ENCODE assay signal across 31 cellular contexts in the genomic region with DNA sequence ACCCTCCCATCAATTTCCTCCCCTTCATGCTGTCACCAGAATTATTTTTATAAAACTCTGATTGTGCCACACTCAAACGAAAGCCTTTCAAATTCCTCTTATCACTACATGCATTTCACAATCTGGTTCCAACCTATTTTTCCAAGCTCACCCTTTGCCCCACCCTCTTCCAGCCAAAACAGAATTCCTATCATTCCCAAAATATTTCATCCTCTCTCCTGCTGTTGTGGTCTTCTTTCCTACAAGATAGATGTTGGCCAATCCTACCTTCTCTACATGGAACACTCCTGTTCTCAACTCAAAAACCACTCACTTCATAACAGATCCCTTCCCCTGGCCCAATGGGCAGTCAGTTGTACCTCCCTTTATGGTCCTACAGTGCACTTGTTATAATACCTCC.
A peak's percentile ranks its signal among the peaks of the same experiment; 100 is the strongest.
DNase-seq lines count a peak whose midpoint lies in the region; ATAC-seq and TF ChIP-seq lines count a peak whose summit lies in the region.
"Had no signal": no experiment of that assay in that cellular context is flagged by ENCODE, and none has a peak within 500 bp of the region (broad histone marks: within the 10 kb centered on the region; RNA-seq: fewer than 3 reads in every experiment).

No MANE protein-coding gene starts in this region.

- no peaks in the 10 kb centered on the region for H3K27me3 Mint-ChIP-seq in WTC11 (ENCODE audit: low read depth)
- H3K27me3 Mint-ChIP-seq: activated CD8-positive, alpha-beta memory T cell treated with anti-CD3 and anti-CD28 coated beads, Interleukin-2, amount 10 ng/mL, durations not matched to agents 7 days and 5 days had no signal

- peaks cover 10% of the 10 kb centered on the region for H3K79me2 ChIP-seq in DOHH2 (ENCODE audit: control insufficient read depth, low read length)

- H3K36me3 ChIP-seq in DOHH2 (ENCODE audit: control insufficient read depth, low read length) (peaks cover 13% of the 10 kb centered on the region), HUES48 (ENCODE audit: control insufficient read depth, insufficient read depth, low read length) (peaks cover 4% of the 10 kb centered on the region; the same call in 1 of the 2 replicates), mesodermal cell (ENCODE audit: control insufficient read depth, insufficient read depth, low read length) (no peaks in the 10 kb centered on the region), A673 (ENCODE audit: insufficient read depth, low read length, poor library complexity, severe bottlenecking) (no peaks in the 10 kb centered on the region)
- H3K36me3 ChIP-seq: BLaER1, cardiac muscle cell, left ventricle myocardium inferior, Peyer's patch, prostate gland, SJSA1, thyroid gland had no signal

- no peaks in the 10 kb centered on the region for H4K20me1 ChIP-seq in DOHH2 (ENCODE audit: control insufficient read depth, insufficient read depth, low read depth, low read length)
- H4K20me1 ChIP-seq: BLaER1 had no signal

- H3K4me3 ChIP-seq in DOHH2 (ENCODE audit: low read length) (peak overlapping the region; percentile 62), HUES48 (ENCODE audit: low read depth, low read length) (no peak overlapping the region), mesodermal cell (ENCODE audit: extremely low read depth, insufficient read depth, low read length, poor library complexity, severe bottlenecking) (no peak overlapping the region), A673 (ENCODE audit: low read depth, low read length, poor library complexity, severe bottlenecking) (no peak overlapping the region)
- H3K4me3 ChIP-seq: BLaER1, cardiac muscle cell, left ventricle myocardium inferior, Peyer's patch, prostate gland, SJSA1, thyroid gland had no signal

- H3K27me3 ChIP-seq in DOHH2 (ENCODE audit: control insufficient read depth, low read length) (no peaks in the 10 kb centered on the region), HUES48 (ENCODE audit: control insufficient read depth, insufficient read depth, low read length) (no peaks in the 10 kb centered on the region), A673 (replicated peaks; ENCODE audit: insufficient read depth, low read depth, low read length, poor library complexity) (peaks cover 11% of the 10 kb centered on the region)
- H3K27me3 ChIP-seq: BLaER1, cardiac muscle cell, Peyer's patch, SJSA1, thyroid gland had no signal

- no peaks in the 10 kb centered on the region for H3K36me3 Mint-ChIP-seq in WTC11
- H3K36me3 Mint-ChIP-seq: activated CD8-positive, alpha-beta memory T cell treated with anti-CD3 and anti-CD28 coated beads, Interleukin-2, amount 10 ng/mL, durations not matched to agents 7 days and 5 days; mesothelial cell of epicardium had no signal

- TF ChIP-seq CTCF in DOHH2 (IDR thresholded peaks at IDR 0.05; ENCODE audit: low read depth, low read length, poor library complexity, severe bottlenecking) (no peak), WTC11 (IDR thresholded peaks at IDR 0.05) (no peak), A673 (conservative IDR thresholded peaks at IDR 0.05; ENCODE audit: low read depth, low read length) (no peak)

- H3K4me1 ChIP-seq in DOHH2 (ENCODE audit: control insufficient read depth, low read length) (peaks cover 44% of the 10 kb centered on the region), HUES48 (ENCODE audit: control insufficient read depth, insufficient read depth, low read length) (peaks cover 26% of the 10 kb centered on the region), mesodermal cell (ENCODE audit: control insufficient read depth, insufficient read depth, low read length, poor library complexity, severe bottlenecking) (peaks cover 22% of the 10 kb centered on the region), A673 (ENCODE audit: insufficient read depth, low read length, poor library complexity, severe bottlenecking) (no peaks in the 10 kb centered on the region)
- H3K4me1 ChIP-seq: BLaER1, left ventricle myocardium inferior, Peyer's patch, prostate gland, thyroid gland had no signal

- no peak overlapping the region for H3K9ac ChIP-seq in HUES48 (ENCODE audit: low read depth, low read length)
- H3K9ac ChIP-seq: BLaER1 had no signal

- no peaks in the 10 kb centered on the region for H3K9me3 Mint-ChIP-seq in WTC11
- H3K9me3 Mint-ChIP-seq: activated naive CD8-positive, alpha-beta T cell treated with anti-CD3 and anti-CD28 coated beads, Interleukin-2, amount 50 U/mL, for 24 hours; mesothelial cell of epicardium had no signal

- POLR2A ChIA-PET in WTC11 (lab: Charles Lee) (no interaction called here), A673 (lab: Charles Lee; ENCODE audit: low non-redundant PET) (no interaction called here)

- CTCF ChIA-PET in WTC11 (lab: Charles Lee) (no interaction called here), A673 (lab: Charles Lee) (no interaction called here)

- ATAC-seq in WTC11 (peak; percentile 63), HG02642 (IDR thresholded peaks at IDR 0.05; ENCODE audit: poor library complexity, unreplicated experiment) (no peak), GM18511 (IDR thresholded peaks at IDR 0.05; ENCODE audit: unreplicated experiment) (no peak)
- ATAC-seq: activated CD8-positive, alpha-beta memory T cell treated with anti-CD3 and anti-CD28 coated beads, Interleukin-2, amount 10 ng/mL, durations not matched to agents 7 days and 5 days; activated naive CD8-positive, alpha-beta T cell treated with anti-CD3 and anti-CD28 coated beads, Interleukin-2, amount 50 U/mL, for 24 hours; sciatic nerve had no signal

- H3K4me3 Mint-ChIP-seq in WTC11, result no peak overlapping the region
- H3K4me3 Mint-ChIP-seq: activated CD8-positive, alpha-beta memory T cell treated with anti-CD3 and anti-CD28 coated beads, Interleukin-2, amount 10 ng/mL, durations not matched to agents 7 days and 5 days; activated naive CD8-positive, alpha-beta T cell treated with anti-CD3 and anti-CD28 coated beads, Interleukin-2, amount 50 U/mL, for 24 hours; mesothelial cell of epicardium had no signal

- DNase-seq in WTC11 (ENCODE audit: low spot score) (no peak), NCI-H2196 treated with DMSO at 0.1 percent for 48 hours (lab: John Stamatoyannopoulos, UW; ENCODE audit: unreplicated experiment) (no peak), A673 (ENCODE audit: low spot score) (no peak)
- DNase-seq: activated CD4-positive, alpha-beta T cell treated with anti-CD3 and anti-CD28 coated beads, Interleukin-2, amount 50 U/mL, for 4 hours; activated CD8-positive, alpha-beta memory T cell treated with anti-CD3 and anti-CD28 coated beads, Interleukin-2, amount 10 ng/mL, durations not matched to agents 7 days and 5 days; activated naive CD8-positive, alpha-beta T cell treated with anti-CD3 and anti-CD28 coated beads, Interleukin-2, amount 50 U/mL, for 24 hours; activated T-cell treated with anti-CD3 and anti-CD28 coated beads, Interleukin-2, amount 50 U/mL, for 48 hours; DMS153; effector CD4-positive, alpha-beta T cell; KBM-7; left ventricle myocardium inferior; MM.1S; NCI-H1105 treated with DMSO at 0.1 percent for 48 hours; NCI-H187 treated with DMSO at 0.1 percent for 48 hours; NCI-H2171; NCI-H69; Peyer's patch; stimulated activated CD4-positive, alpha-beta T cell treated with anti-CD3 and anti-CD28 coated beads, Interleukin-12 subunit alpha, Interleukin-12 subunit beta, amount 100 ng/mL, for 4 hours; stimulated activated CD4-positive, alpha-beta T cell treated with anti-CD3 and anti-CD28 coated beads, Interleukin-4, amount 100 ng/mL, for 1 hour; thyroid gland had no signal

- BruUV-seq in A673 (replicated peaks; lab: Mats Ljungman, UMichigan), result no TSS peak

- H3F3A ChIP-seq in DOHH2 (ENCODE audit: control insufficient read depth, insufficient read depth), result no peaks in the 10 kb centered on the region

- 64 to 87% methylated on average over 1 of the region's 1 CpG for WGBS in mesodermal cell (ENCODE audit: insufficient coverage in 2 of 2), 2 experiments

- H3K9me2 ChIP-seq in DOHH2 (replicated peaks; ENCODE audit: control insufficient read depth, low read length), result no peaks in the 10 kb centered on the region

- peak overlapping the region; percentile 70 for H3K4me2 ChIP-seq in DOHH2 (ENCODE audit: low read length)
- H3K4me2 ChIP-seq: BLaER1 had no signal

- H3K4me1 Mint-ChIP-seq in WTC11, result peaks cover 31% of the 10 kb centered on the region
- H3K4me1 Mint-ChIP-seq: activated naive CD8-positive, alpha-beta T cell treated with anti-CD3 and anti-CD28 coated beads, Interleukin-2, amount 50 U/mL, for 24 hours had no signal

- H3K27ac Mint-ChIP-seq in WTC11, result peak overlapping the region; percentile 8
- H3K27ac Mint-ChIP-seq: activated CD8-positive, alpha-beta memory T cell treated with anti-CD3 and anti-CD28 coated beads, Interleukin-2, amount 10 ng/mL, durations not matched to agents 7 days and 5 days; activated naive CD8-positive, alpha-beta T cell treated with anti-CD3 and anti-CD28 coated beads, Interleukin-2, amount 50 U/mL, for 24 hours; mesothelial cell of epicardium had no signal

- intact Hi-C loops in A673 (cut with micrococcal nuclease; ENCODE audit: unreplicated experiment), result no loop called here

- H3K27ac ChIP-seq in DOHH2 (ENCODE audit: low read depth, low read length) (peak overlapping the region; percentile 79), HUES48 (ENCODE audit: low read depth, low read length) (peak overlapping the region; percentile 37), mesodermal cell (ENCODE audit: low read depth, low read length, severe bottlenecking) (peak overlapping the region; percentile 48), A673 (ENCODE audit: low read depth, low read length, poor library complexity, severe bottlenecking) (no peak overlapping the region)
- H3K27ac ChIP-seq: BLaER1, cardiac muscle cell, left ventricle myocardium inferior, Peyer's patch, prostate gland, SJSA1, thyroid gland had no signal

- H3K9me3 ChIP-seq in DOHH2 (ENCODE audit: control insufficient read depth, insufficient read depth, low read length) (peaks cover 11% of the 10 kb centered on the region; the same call in 1 of the 2 replicates), HUES48 (ENCODE audit: control insufficient read depth, insufficient read depth, low read length) (no peaks in the 10 kb centered on the region), mesodermal cell (ENCODE audit: control insufficient read depth, low read length) (no peaks in the 10 kb centered on the region), A673 (ENCODE audit: low read depth, low read length, poor library complexity, severe bottlenecking) (no peaks in the 10 kb centered on the region)
- H3K9me3 ChIP-seq: BLaER1, left ventricle myocardium inferior, Peyer's patch, prostate gland, SJSA1, thyroid gland had no signal

TF ChIP-seq in WTC11, 78 proteins besides CTCF, POLR2A, EP300 and RAD21 (continues in another document):
- TF ChIP-seq SP1 (CRISPR knock-in tag; conservative IDR thresholded peaks at IDR 0.05) (no peak), ATF1 (CRISPR knock-in tag; IDR thresholded peaks at IDR 0.05) (no peak), NR1H2 (CRISPR knock-in tag; IDR thresholded peaks at IDR 0.05) (no peak), ZNF219 (CRISPR knock-in tag; IDR thresholded peaks at IDR 0.05; ENCODE audit: borderline replicate concordance) (no peak)
- TF ChIP-seq, protein P1, sequence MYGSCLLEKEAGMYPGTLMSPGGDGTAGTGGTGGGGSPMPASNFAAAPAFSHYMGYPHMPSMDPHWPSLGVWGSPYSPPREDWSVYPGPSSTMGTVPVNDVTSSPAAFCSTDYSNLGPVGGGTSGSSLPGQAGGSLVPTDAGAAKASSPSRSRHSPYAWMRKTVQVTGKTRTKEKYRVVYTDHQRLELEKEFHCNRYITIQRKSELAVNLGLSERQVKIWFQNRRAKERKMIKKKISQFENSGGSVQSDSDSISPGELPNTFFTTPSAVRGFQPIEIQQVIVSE (CRISPR knock-in tag; IDR thresholded peaks at IDR 0.05; ENCODE audit: borderline replicate concordance), result no peak
